ENCODE assay signal across 17 cellular contexts in the genomic region with DNA sequence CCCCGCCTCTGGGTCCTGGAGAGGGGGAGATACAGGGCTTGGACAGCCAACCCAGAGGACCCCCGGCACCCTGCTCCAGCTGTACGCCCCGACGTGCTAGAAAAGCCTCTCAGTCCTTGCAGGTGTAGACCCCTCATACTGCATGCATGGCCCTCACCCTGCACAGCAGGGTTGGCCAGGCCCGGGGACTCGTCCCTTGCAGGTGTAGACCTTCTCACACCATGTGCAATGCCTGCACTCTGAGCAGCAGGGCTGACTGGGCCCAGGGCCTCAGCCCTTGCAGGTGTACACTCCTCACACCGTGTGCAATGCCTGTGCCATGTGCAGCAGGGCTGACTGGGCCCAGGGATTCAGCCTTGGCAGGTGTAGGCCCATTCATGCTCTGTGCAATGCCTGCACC. TPM values are rescaled to one million over a fixed set of nuclear protein-coding genes. Genes with fewer than 3 reads are reported as not detected.
DNase-seq lines count a peak whose midpoint lies in the region; ATAC-seq and TF ChIP-seq lines count a peak whose summit lies in the region.
"Had no signal": no experiment of that assay in that cellular context is flagged by ENCODE, and none has a peak within 500 bp of the region (broad histone marks: within the 10 kb centered on the region; RNA-seq: fewer than 3 reads in every experiment).

No MANE protein-coding gene starts in this region.

- POLR2A ChIA-PET in Caco-2 (lab: Charles Lee), result no interaction called here

- TF ChIP-seq CTCF in right atrium auricular region (IDR thresholded peaks at IDR 0.05) (no peak), WERI-Rb-1 (IDR thresholded peaks at IDR 0.05; ENCODE audit: low read depth, low read length) (no peak), glutamatergic neuron (IDR thresholded peaks at IDR 0.05; ENCODE audit: partially characterized antibody, unreplicated experiment) (no peak), Caco-2 (IDR thresholded peaks at IDR 0.05; ENCODE audit: insufficient read depth in 1 of 2, low read depth in 1 of 2, low read length in 1 of 2, severe bottlenecking in 1 of 2, unreplicated experiment in 1 of 2) (no peak), MM.1S (IDR thresholded peaks at IDR 0.05; ENCODE audit: low read length) (no peak)

- H3K27me3 ChIP-seq in right atrium auricular region (no peaks in the 10 kb centered on the region), WERI-Rb-1 (ENCODE audit: insufficient read depth, low read depth, severe bottlenecking) (no peaks in the 10 kb centered on the region), Caco-2 (replicated peaks; ENCODE audit: control insufficient read depth, insufficient read depth, low read length) (no peaks in the 10 kb centered on the region), MM.1S (replicated peaks; ENCODE audit: insufficient read depth, low read length) (peaks cover 13% of the 10 kb centered on the region; the same call in 1 of the 2 replicates)

- CTCF ChIA-PET in Caco-2 (lab: Charles Lee), result no interaction called here

- H3K9ac ChIP-seq in MM.1S (ENCODE audit: low read length), result no peak overlapping the region
- H3K9ac ChIP-seq: GM23248 had no signal

- H3K36me3 ChIP-seq in right atrium auricular region (no peaks in the 10 kb centered on the region), WERI-Rb-1 (no peaks in the 10 kb centered on the region), Caco-2 (ENCODE audit: control insufficient read depth, insufficient read depth, low read length) (no peaks in the 10 kb centered on the region), MM.1S (replicated peaks; ENCODE audit: insufficient read depth, low read length) (no peaks in the 10 kb centered on the region)

- no peaks in the 10 kb centered on the region for H3K79me2 ChIP-seq in MM.1S (ENCODE audit: low read length)

- H3K36me3 Mint-ChIP-seq in glutamatergic neuron (ENCODE audit: unreplicated experiment), result peaks cover 4% of the 10 kb centered on the region
- peaks cover 5% of the 10 kb centered on the region for H3K36me3 Mint-ChIP-seq in Caco-2 (ENCODE audit: insufficient read depth, unreplicated experiment)
- H3K36me3 Mint-ChIP-seq: CD4-positive, CD25-positive, alpha-beta regulatory T cell had no signal

- H3K9me2 ChIP-seq in MM.1S (replicated peaks; ENCODE audit: insufficient read depth, low read length), result no peaks in the 10 kb centered on the region

- peaks cover 22% of the 10 kb centered on the region for H3K4me1 Mint-ChIP-seq in glutamatergic neuron (ENCODE audit: low read depth, unreplicated experiment)
- H3K4me1 Mint-ChIP-seq in Caco-2 (ENCODE audit: low read depth, unreplicated experiment), result peaks cover 6% of the 10 kb centered on the region
- H3K4me1 Mint-ChIP-seq: B cell had no signal

- H3K4me3 ChIP-seq in right atrium auricular region (no peak overlapping the region), WERI-Rb-1 (ENCODE audit: low read depth, low read length) (no peak overlapping the region), Caco-2 (ENCODE audit: low read depth, low read length) (no peak overlapping the region), MM.1S (ENCODE audit: low read length) (no peak overlapping the region)
- H3K4me3 ChIP-seq: GM23248 had no signal

- H3K4me3 Mint-ChIP-seq in glutamatergic neuron (ENCODE audit: unreplicated experiment), result no peak overlapping the region
- H3K4me3 Mint-ChIP-seq in Caco-2 (ENCODE audit: unreplicated experiment), result no peak overlapping the region
- H3K4me3 Mint-ChIP-seq: B cell; CD4-positive, CD25-positive, alpha-beta regulatory T cell had no signal

- no peaks in the 10 kb centered on the region for H3K9me3 ChIP-seq in right atrium auricular region
- H3K9me3 ChIP-seq in WERI-Rb-1 (ENCODE audit: severe bottlenecking), result no peaks in the 10 kb centered on the region
- H3K9me3 ChIP-seq in Caco-2, result no peaks in the 10 kb centered on the region
- H3K9me3 ChIP-seq in MM.1S (replicated peaks; ENCODE audit: insufficient read depth, low read length), result no peaks in the 10 kb centered on the region

- H3K27ac Mint-ChIP-seq in glutamatergic neuron (ENCODE audit: unreplicated experiment) (no peak overlapping the region), Caco-2 (ENCODE audit: unreplicated experiment) (no peak overlapping the region)
- H3K27ac Mint-ChIP-seq: B cell; CD4-positive, CD25-positive, alpha-beta regulatory T cell had no signal

- H3K27me3 Mint-ChIP-seq in glutamatergic neuron (ENCODE audit: unreplicated experiment), result peaks cover 15% of the 10 kb centered on the region
- H3K27me3 Mint-ChIP-seq in Caco-2 (ENCODE audit: insufficient read depth, unreplicated experiment), result no peaks in the 10 kb centered on the region
- H3K27me3 Mint-ChIP-seq: B cell; CD4-positive, CD25-positive, alpha-beta regulatory T cell had no signal

- BruUV-seq in Caco-2 (replicated peaks; lab: Mats Ljungman, UMichigan), result no TSS peak

- ATAC-seq in Right ventricle myocardium superior (ENCODE audit: poor library complexity), result no peak

- H4K20me1 ChIP-seq in MM.1S (ENCODE audit: insufficient read depth, low read length), result no peaks in the 10 kb centered on the region

- no peak overlapping the region for H3K27ac ChIP-seq in right atrium auricular region
- peak overlapping the region; percentile 82; the same call in 1 of the 2 replicates for H3K27ac ChIP-seq in WERI-Rb-1
- H3K27ac ChIP-seq in MM.1S (ENCODE audit: low read length), result no peak overlapping the region
- H3K27ac ChIP-seq: GM23248, HL-60 had no signal

- no peak overlapping the region for H2AFZ ChIP-seq in MM.1S (ENCODE audit: low read length)
- H2AFZ ChIP-seq: GM23248 had no signal

- H3K4me1 ChIP-seq in right atrium auricular region (no peaks in the 10 kb centered on the region), Caco-2 (no peaks in the 10 kb centered on the region), MM.1S (ENCODE audit: low read length) (no peaks in the 10 kb centered on the region)

- H3K9me3 Mint-ChIP-seq in glutamatergic neuron (ENCODE audit: unreplicated experiment), result peaks cover 19% of the 10 kb centered on the region
- no peaks in the 10 kb centered on the region for H3K9me3 Mint-ChIP-seq in Caco-2 (ENCODE audit: unreplicated experiment)
- H3K9me3 Mint-ChIP-seq: CD4-positive, CD25-positive, alpha-beta regulatory T cell had no signal

- intact Hi-C loops in Right ventricle myocardium superior (cut with DNase I), result no loop called here
- intact Hi-C loops in Caco-2 (cut with micrococcal nuclease; ENCODE audit: unreplicated experiment), result no loop called here

- H3K4me2 ChIP-seq in MM.1S (ENCODE audit: low read depth, low read length), result no peak overlapping the region

- H3F3A ChIP-seq in MM.1S (ENCODE audit: insufficient read depth, low read length), result no peaks in the 10 kb centered on the region

- DNase-seq in Right ventricle myocardium superior (peak; percentile 34), right atrium auricular region (ENCODE audit: low spot score) (no peak), WERI-Rb-1 (no peak), glutamatergic neuron (peak; percentile 16), Caco-2 (no peak), MM.1S (no peak), hepatic stellate cell (ENCODE audit: low spot score) (no peak)
- DNase-seq: 8988T; C1 segment of cervical spinal cord; CD4-positive, CD25-positive, alpha-beta regulatory T cell; DMS153; GDM1; GM23248; HCEC 1CT had no signal

RNA-seq across cellular contexts. Expression of a gene that starts 26.8 kb away (rescaled TPM):
- total RNA-seq in Right ventricle myocardium superior (0.59 TPM), right atrium auricular region (1 to 10 TPM in 1 of 2 donors, under 1 TPM in 1; 0.78 to 2.2 TPM), glutamatergic neuron (ENCODE audit: unreplicated experiment) (13.8 TPM), Caco-2 (2022) (0.32 and 0.68 TPM in 2 replicates)
- total RNA-seq: A673, B cell had no signal

Comparison
In these comparisons a context has a peak if more than half of its experiments do, and no peak if none do; other contexts are left out.
1. DNase-seq: peak in Right ventricle myocardium superior (single experiment) and glutamatergic neuron (single experiment); none in right atrium auricular region (single experiment), WERI-Rb-1 (single experiment), Caco-2 (0 of 2), MM.1S (single experiment) and hepatic stellate cell (single experiment).